7 cellular contexts compared by ENCODE assay signal in genomic region chr13:49246850-49247721, GRCh38. TPM values are rescaled to one million over a fixed set of nuclear protein-coding genes. Genes with fewer than 3 reads are reported as not detected.
DNase-seq lines count a peak whose midpoint lies in the region; ATAC-seq, FAIRE-seq and TF ChIP-seq lines count a peak whose summit lies in the region.

No MANE protein-coding gene starts in this region.

- ATAC-seq in GM19043 (IDR thresholded peaks at IDR 0.05; ENCODE audit: low read depth, unreplicated experiment) = peak; percentile 26
- ATAC-seq in HG02938 (IDR thresholded peaks at IDR 0.05; ENCODE audit: unreplicated experiment) = peak; percentile 36

- no peak for TF ChIP-seq CTCF in VCaP (conservative IDR thresholded peaks at IDR 0.05)
- no peak for TF ChIP-seq CTCF in cardiac muscle cell (IDR thresholded peaks at IDR 0.05; ENCODE audit: low read depth, low read length)
- no peak for TF ChIP-seq CTCF in sigmoid colon (IDR thresholded peaks at IDR 0.05)

- H3K27me3 ChIP-seq in cardiac muscle cell = peaks cover 22% of the 10 kb centered on the region
- H3K27me3 ChIP-seq in sigmoid colon = no peaks in the 10 kb centered on the region

- 17% methylated on average over 6 of the region's 6 CpGs for WGBS in sigmoid colon, 2 donors

- H3K4me1 ChIP-seq in cardiac muscle cell (ENCODE audit: low read depth) = no peaks in the 10 kb centered on the region
- H3K4me1 ChIP-seq in sigmoid colon = peaks cover 2 to 33% (median 23%) of the 10 kb centered on the region in 4 donors

- no peaks in the 10 kb centered on the region for H3K36me3 ChIP-seq in cardiac muscle cell
- H3K36me3 ChIP-seq in sigmoid colon = peaks cover 0 to 14% (median 0%) of the 10 kb centered on the region in 4 donors

- peak overlapping the region; percentile 77 for H3K27ac ChIP-seq in VCaP
- H3K27ac ChIP-seq in cardiac muscle cell = peak overlapping the region; percentile 80
- peak overlapping the region; percentile 88 to 93 (median 90) for H3K27ac ChIP-seq in sigmoid colon

- DNase-seq in cardiac muscle cell (ENCODE audit: low read depth in 1 of 2, low spot score in 1 of 2) (no peak), sigmoid colon (no peak), hepatic stellate cell (ENCODE audit: low spot score) (no peak), H54 (ENCODE audit: insufficient read length, low spot score) (no peak)

- peak in 1 of 4 donors; percentile 42 for TF ChIP-seq EP300 in sigmoid colon (IDR thresholded peaks at IDR 0.05)

- FAIRE-seq in H54 (lab: Jason Lieb, UNC) = no peak

- intact Hi-C loops in sigmoid colon (cut with DNase I) = loop anchor here (5.0 to 10.0 kb wide), 3 partner anchors 190 to 878 kb away; partner anchors contain the start of gene FNDC3A

- no peaks in the 10 kb centered on the region for H3K9me3 ChIP-seq in cardiac muscle cell (ENCODE audit: low read depth)
- no peaks in the 10 kb centered on the region for H3K9me3 ChIP-seq in sigmoid colon

- peak overlapping the region; percentile 66 for H3K4me3 ChIP-seq in cardiac muscle cell
- peak overlapping the region; percentile 76 to 85 (median 81) for H3K4me3 ChIP-seq in sigmoid colon

- TF ChIP-seq POLR2A in sigmoid colon (IDR thresholded peaks at IDR 0.05) (no peak), H54 (IDR thresholded peaks at IDR 0.05; ENCODE audit: low read depth, low read length) (no peak)

RNA-seq across cellular contexts. Expression of gene CDADC1, which starts 0.6 kb away (rescaled TPM):
- total RNA-seq in cardiac muscle cell (4.0 and 9.1 TPM in 2 replicates), sigmoid colon (10 to 100 TPM in 1 of 4 donors, 1 to 10 TPM in 3; 6.5 to 12.2 (median 8.1) TPM)
- polyA plus RNA-seq in cardiac muscle cell (12.7 and 14.0 TPM in 2 replicates), sigmoid colon (1 to 10 TPM; 2.4 to 4.5 (median 3.5) TPM)

RNA-seq across cellular contexts. Expression of gene MLNR, which starts 26.9 kb away (rescaled TPM):
- not detected in 2 replicates for total RNA-seq in cardiac muscle cell
- 0.14 TPM in 1 of 2 replicates, not detected in the other for polyA plus RNA-seq in cardiac muscle cell
- under 1 TPM in 1 of 4 donors, not detected in 3; 0.71 TPM for total RNA-seq in sigmoid colon
- not detected for polyA plus RNA-seq in sigmoid colon
